In the genomic region with DNA sequence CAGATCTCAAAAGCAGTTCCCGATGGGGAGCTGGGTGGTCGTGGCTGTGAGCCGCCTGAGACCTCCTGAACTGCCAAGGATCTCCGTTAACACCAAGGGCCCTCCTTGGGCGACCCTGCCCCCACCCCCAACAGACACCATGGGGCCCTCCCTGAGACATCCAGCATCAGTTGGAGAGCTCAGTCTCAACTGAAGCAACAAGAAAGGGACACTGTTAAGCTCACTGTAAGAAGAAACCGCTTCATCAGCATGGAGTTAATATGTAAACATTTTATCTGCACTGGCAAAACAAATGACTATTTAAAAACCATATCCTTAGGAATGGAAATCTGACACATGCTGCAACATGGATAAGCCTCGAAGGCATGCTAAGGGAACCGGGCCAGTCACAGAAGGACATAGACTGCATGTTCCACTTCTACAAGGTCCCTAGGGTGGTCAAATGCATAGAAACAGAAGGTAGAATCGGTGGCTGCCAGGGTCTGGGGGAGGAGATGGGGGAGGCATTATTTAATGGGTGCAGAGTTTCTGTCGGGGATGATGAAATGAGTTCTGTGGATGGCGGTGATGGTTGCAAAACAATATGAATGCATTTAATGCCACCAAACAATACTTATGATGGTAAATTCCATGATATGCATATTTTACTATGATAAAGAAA, we compare ENCODE assay signal across 16 cellular contexts. TPM values are rescaled to one million over a fixed set of nuclear protein-coding genes. Genes with fewer than 3 reads are reported as not detected.
DNase-seq lines count a peak whose midpoint lies in the region; ATAC-seq and TF ChIP-seq lines count a peak whose summit lies in the region.
"Had no signal": no experiment of that assay in that cellular context is flagged by ENCODE, and none has a peak within 500 bp of the region (broad histone marks: within the 10 kb centered on the region; RNA-seq: fewer than 3 reads in every experiment).

No MANE protein-coding gene starts in this region.

- intact Hi-C loops in stomach (cut with DNase I; ENCODE audit: low total_unique reads): no loop called here

- H3K36me3 Mint-ChIP-seq in brain: no peaks in the 10 kb centered on the region

- H3K27ac ChIP-seq in HUES64 (ENCODE audit: low read depth, low read length): peak overlapping the region; percentile 30; the same call in 1 of the 2 replicates
- H3K27ac ChIP-seq in mesendoderm (ENCODE audit: low read depth, low read length): peak overlapping the region; percentile 38
- peak overlapping the region; percentile 22 to 79 (median 57) for H3K27ac ChIP-seq in stomach
- H3K27ac ChIP-seq: neutrophil had no signal

- H3K4ac ChIP-seq in mesendoderm (ENCODE audit: low read depth, low read length): no peak overlapping the region

- no peaks in the 10 kb centered on the region for H3K36me3 ChIP-seq in HUES64 (ENCODE audit: insufficient read depth, low read length)
- H3K36me3 ChIP-seq in mesendoderm (ENCODE audit: control insufficient read depth, insufficient read depth, low read length): no peaks in the 10 kb centered on the region
- no peaks in the 10 kb centered on the region for H3K36me3 ChIP-seq in stomach
- H3K36me3 ChIP-seq: MG63, neutrophil had no signal

- 72% methylated on average over 10 of the region's 11 CpGs for WGBS in HUES64
- no CpG with 5 or more reads among the region's 11 CpGs for WGBS in mesendoderm (ENCODE audit: extremely low coverage, insufficient coverage, low lambda C conversion rate)
- 37 to 50% (median 45%) methylated on average over 10 to 11 of the region's 11 CpGs for WGBS in stomach, 5 donors

- no peak for ATAC-seq in GM19455 (IDR thresholded peaks at IDR 0.05; ENCODE audit: unreplicated experiment)
- ATAC-seq in GM18868 (IDR thresholded peaks at IDR 0.05; ENCODE audit: unreplicated experiment): no peak
- ATAC-seq: left colon had no signal

- peak overlapping the region; percentile 58 for H2BK5ac ChIP-seq in mesendoderm (ENCODE audit: low read length)

- H4K5ac ChIP-seq in mesendoderm (ENCODE audit: low read length): no peak overlapping the region

- no peak overlapping the region for H3K23ac ChIP-seq in mesendoderm (ENCODE audit: low read length)

- peaks cover 64% of the 10 kb centered on the region for H3K4me1 Mint-ChIP-seq in brain

- H2BK15ac ChIP-seq in mesendoderm (replicated peaks; ENCODE audit: low read depth): no peak overlapping the region

- no peak overlapping the region for H3K4me2 ChIP-seq in mesendoderm (ENCODE audit: low read length)

- no peak overlapping the region for H3K4me3 ChIP-seq in HUES64 (ENCODE audit: low read length)
- H3K4me3 ChIP-seq in mesendoderm (ENCODE audit: low read length): no peak overlapping the region
- no peak overlapping the region for H3K4me3 ChIP-seq in stomach
- H3K4me3 ChIP-seq: MG63 had no signal

- DNase-seq in mesendoderm (no peak), stomach (no peak), foreskin melanocyte (no peak)
- DNase-seq: activated CD4-positive, alpha-beta T cell treated with anti-CD3 and anti-CD28 coated beads, Interleukin-2, amount 50 U/mL, for 1 hour; activated CD8-positive, alpha-beta memory T cell treated with anti-CD3 and anti-CD28 coated beads, Interleukin-2, amount 50 U/mL, for 48 hours; activated gamma-delta T cell treated with Interleukin-2 at 50 U/mL for 16 hours; effector memory CD4-positive, alpha-beta T cell; left colon; MG63; NCI-H1930; stimulated activated CD4-positive, alpha-beta T cell treated with anti-CD3 and anti-CD28 coated beads, Interleukin-4, amount 100 ng/mL, for 24 hours had no signal

- peak overlapping the region; percentile 45 for H3K56ac ChIP-seq in mesendoderm (ENCODE audit: low read length)

- no peaks in the 10 kb centered on the region for H3K9me3 Mint-ChIP-seq in brain

- H3K4me1 ChIP-seq in HUES64 (ENCODE audit: insufficient read depth, low read length) (peaks cover 46% of the 10 kb centered on the region), mesendoderm (ENCODE audit: control insufficient read depth, low read depth, low read length) (peaks cover 58% of the 10 kb centered on the region), stomach (peaks cover 54 to 100% (median 79%) of the 10 kb centered on the region in 4 donors)

- no peak for TF ChIP-seq EP300 in stomach (IDR thresholded peaks at IDR 0.05)

- no peak overlapping the region for H3K9ac ChIP-seq in HUES64 (ENCODE audit: low read depth, low read length)
- H3K9ac ChIP-seq in mesendoderm (ENCODE audit: low read length): peak overlapping the region; percentile 11

- no peak overlapping the region for H4K8ac ChIP-seq in mesendoderm (ENCODE audit: low read depth, low read length)

- H3K18ac ChIP-seq in mesendoderm (ENCODE audit: low read length): no peak overlapping the region

- peaks cover 27% of the 10 kb centered on the region for H3K79me1 ChIP-seq in mesendoderm (ENCODE audit: low read length)

- no peak overlapping the region for H2AK5ac ChIP-seq in mesendoderm (ENCODE audit: low read length)

- H3K27me3 ChIP-seq in HUES64 (ENCODE audit: insufficient read depth, low read length) (peaks cover 5% of the 10 kb centered on the region), mesendoderm (ENCODE audit: insufficient read depth, low read length, poor library complexity) (no peaks in the 10 kb centered on the region), stomach (no peaks in the 10 kb centered on the region)
- H3K27me3 ChIP-seq: MG63 had no signal

- no peaks in the 10 kb centered on the region for H3K9me3 ChIP-seq in HUES64 (ENCODE audit: insufficient read depth, low read depth, low read length)
- no peaks in the 10 kb centered on the region for H3K9me3 ChIP-seq in stomach
- H3K9me3 ChIP-seq: MG63, neutrophil had no signal

- H3K27ac Mint-ChIP-seq in brain: peak overlapping the region in 3 of 5 experiments; percentile 3 to 47 (median 19)

- no peak for TF ChIP-seq CTCF in brain (conservative IDR thresholded peaks at IDR 0.05)
- no peak for TF ChIP-seq CTCF in stomach (IDR thresholded peaks at IDR 0.05)

- H3K79me2 ChIP-seq in mesendoderm (ENCODE audit: control insufficient read depth, insufficient read depth, low read length): peaks cover 64% of the 10 kb centered on the region

- H2BK120ac ChIP-seq in mesendoderm (ENCODE audit: low read depth, low read length): no peak overlapping the region

- peaks cover 6% of the 10 kb centered on the region for H3K27me3 Mint-ChIP-seq in brain

- no peak overlapping the region for H3K4me3 Mint-ChIP-seq in brain

- TF ChIP-seq POLR2A in stomach (IDR thresholded peaks at IDR 0.05): no peak

RNA-seq across cellular contexts. Expression of gene ROR2, which starts 47.4 kb away (rescaled TPM):
- polyA plus RNA-seq in HUES64 (2013, experiment 1 of 2): 16.6 TPM
- 22.7 TPM for polyA plus RNA-seq in HUES64 (2013, experiment 2 of 2)
- 4.8 TPM for polyA plus RNA-seq in brain (ENCODE audit: insufficient read depth, low read depth, low replicate concordance)
- polyA plus RNA-seq in mesendoderm (2013, experiment 1 of 2): 24.3 TPM
- polyA plus RNA-seq in mesendoderm (2013, experiment 2 of 2): 22.3 TPM
- 10 to 100 TPM in 3 of 5 donors, 1 to 10 TPM in 2; 6.1 to 21.4 (median 15.6) TPM for total RNA-seq in stomach
- polyA plus RNA-seq in stomach: 10 to 100 TPM in 1 of 3 donors, 1 to 10 TPM in 2; 3.0 to 12.0 (median 7.6) TPM
